ENCODE assay signal across 1 cellular context in genomic region chr6:113842165-113842564, GRCh38.
TF ChIP-seq lines count a peak whose summit lies in the region.

No MANE protein-coding gene starts in this region.

TF ChIP-seq in HepG2, 621 proteins besides CTCF, POLR2A, EP300 and RAD21 (continued from another document):
- TF ChIP-seq ARID3A (IDR thresholded peaks at IDR 0.05; ENCODE audit: low read depth, low read length) (no peak), ZSCAN25 (CRISPR knock-in tag; IDR thresholded peaks at IDR 0.05) (no peak), MAZ (IDR thresholded peaks at IDR 0.05; ENCODE audit: borderline replicate concordance, low read depth, low read length) (no peak), MAZ (CRISPR knock-in tag; IDR thresholded peaks at IDR 0.05; ENCODE audit: low read depth) (no peak), REL (CRISPR knock-in tag; conservative IDR thresholded peaks at IDR 0.05) (no peak), NFKB2 (CRISPR knock-in tag; IDR thresholded peaks at IDR 0.05; ENCODE audit: borderline replicate concordance) (no peak), PHF8 (CRISPR knock-in tag; IDR thresholded peaks at IDR 0.05) (no peak), ZNF263 (CRISPR knock-in tag; IDR thresholded peaks at IDR 0.05) (no peak), ZSCAN30 (CRISPR knock-in tag; IDR thresholded peaks at IDR 0.05) (no peak), ASH2L (IDR thresholded peaks at IDR 0.05; ENCODE audit: insufficient read length, low read depth, low read length) (no peak), ZNF770 (CRISPR knock-in tag; IDR thresholded peaks at IDR 0.05) (no peak), ZNF609 (CRISPR knock-in tag; IDR thresholded peaks at IDR 0.05; ENCODE audit: borderline replicate concordance) (no peak), ZNF615 (CRISPR knock-in tag; IDR thresholded peaks at IDR 0.05; ENCODE audit: borderline replicate concordance) (no peak), ZNF484 (CRISPR knock-in tag; IDR thresholded peaks at IDR 0.05; ENCODE audit: borderline replicate concordance, low read depth) (no peak)
TF ChIP-seq in HepG2: peak in this region for 0.
